Comparison of ENCODE assay signal across 8 cellular contexts in genomic region chr20:25623736-25624499, GRCh38. TPM values are rescaled to one million over a fixed set of nuclear protein-coding genes. Genes with fewer than 3 reads are reported as not detected.
DNase-seq lines count a peak whose midpoint lies in the region; ATAC-seq and TF ChIP-seq lines count a peak whose summit lies in the region.

A gene with protein sequence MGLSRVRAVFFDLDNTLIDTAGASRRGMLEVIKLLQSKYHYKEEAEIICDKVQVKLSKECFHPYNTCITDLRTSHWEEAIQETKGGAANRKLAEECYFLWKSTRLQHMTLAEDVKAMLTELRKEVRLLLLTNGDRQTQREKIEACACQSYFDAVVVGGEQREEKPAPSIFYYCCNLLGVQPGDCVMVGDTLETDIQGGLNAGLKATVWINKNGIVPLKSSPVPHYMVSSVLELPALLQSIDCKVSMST (minus strand): TSS chr20:25624014. CDS start chr20:25623948, 66 bp downstream.

- CTCF ChIA-PET in CD4-positive, alpha-beta memory T cell (lab: Charles Lee; ENCODE audit: partially characterized antibody), result no interaction called here

- H3K9me3 ChIP-seq in CD4-positive, alpha-beta memory T cell (ENCODE audit: control insufficient read depth in 1 of 2, low read length in 2 of 2), result no peaks in the 10 kb centered on the region

- H3K4me3 ChIP-seq in CD4-positive, alpha-beta memory T cell (ENCODE audit: low read length in 2 of 2), result peak within 1 kb of the TSS; percentile 56 to 73
- peak within 1 kb of the TSS; percentile 65 to 99 (median 92) for H3K4me3 ChIP-seq in dorsolateral prefrontal cortex
- peak within 1 kb of the TSS; percentile 60 for H3K4me3 ChIP-seq in lower leg skin (ENCODE audit: low read depth, poor library complexity, severe bottlenecking)

- H3K27ac Mint-ChIP-seq in CD4-positive, alpha-beta memory T cell, result peak within 1 kb of the TSS; percentile 78 to 97 (median 95)

- intact Hi-C loops in CD4-positive, alpha-beta memory T cell (cut with micrococcal nuclease), result loop anchor here (1.0 to 5.0 kb wide), 4 partner anchors 39 to 233 kb away; partner anchors contain the start of genes ABHD12, GINS1, NINL and ZNF337
- intact Hi-C loops in dorsolateral prefrontal cortex (cut with DNase I) (loop anchor here (2.0 to 10.0 kb wide), 3 partner anchors 73 to 369 kb away; partner anchors contain the start of genes GINS1 (in 2 of the 2) and ZNF337 (in 1 of the 2)), lower leg skin (cut with DNase I; ENCODE audit: low total_unique reads) (no loop called here)

- peak within 1 kb of the TSS; percentile 92 to 97 (median 96) for H3K4me3 Mint-ChIP-seq in CD4-positive, alpha-beta memory T cell

- H3K36me3 ChIP-seq in CD4-positive, alpha-beta memory T cell (ENCODE audit: insufficient read depth, low read length), result no peaks in the 10 kb centered on the region

- POLR2A ChIA-PET in CD4-positive, alpha-beta memory T cell (lab: Charles Lee; ENCODE audit: partially characterized antibody), result interaction anchor here (0.6 kb wide), 1 partner anchor 9 kb away, joined by 3 read pairs; no protein-coding TSS in a partner anchor

- peaks cover 0 to 5% of the 10 kb centered on the region in 2 donors for H3K36me3 Mint-ChIP-seq in CD4-positive, alpha-beta memory T cell

- peaks cover 14 to 25% (median 17%) of the 10 kb centered on the region in 4 donors for H3K4me1 Mint-ChIP-seq in CD4-positive, alpha-beta memory T cell

- peak; percentile 83 for ATAC-seq in GM19438 (IDR thresholded peaks at IDR 0.05; ENCODE audit: low read depth, unreplicated experiment)
- ATAC-seq in HG03571 (IDR thresholded peaks at IDR 0.05; ENCODE audit: unreplicated experiment), result peak; percentile 86

- peak within 1 kb of the TSS; percentile 50 for H3K27ac ChIP-seq in CD4-positive, alpha-beta memory T cell (ENCODE audit: low read depth, low read length)
- peak within 1 kb of the TSS; percentile 13 to 95 (median 85) for H3K27ac ChIP-seq in dorsolateral prefrontal cortex

- peaks cover 16% of the 10 kb centered on the region for H3K4me1 ChIP-seq in CD4-positive, alpha-beta memory T cell (ENCODE audit: insufficient read depth, low read length)

- H3K27me3 ChIP-seq in CD4-positive, alpha-beta memory T cell (ENCODE audit: insufficient read depth, low read length), result no peaks in the 10 kb centered on the region
- no peaks in the 10 kb centered on the region for H3K27me3 ChIP-seq in dorsolateral prefrontal cortex

- peaks cover 0 to 4% (median 0%) of the 10 kb centered on the region in 8 donors for H3K9me3 Mint-ChIP-seq in CD4-positive, alpha-beta memory T cell

- 0 to 1% methylated on average over 32 to 38 of the region's 81 CpGs for WGBS in lower leg skin, 2 donors

- DNase-seq in CD4-positive, alpha-beta memory T cell, result peak; percentile 79 to 84 (median 83)
- peak; percentile 96 for DNase-seq in NCI-H774 (lab: John Stamatoyannopoulos, UW)
- peak; percentile 89 to 94 for DNase-seq in activated CD4-positive, alpha-beta T cell treated with anti-CD3 and anti-CD28 coated beads, Interleukin-2, amount 50 U/mL, for 48 hours
- DNase-seq in dorsolateral prefrontal cortex, result peak; percentile 84 to 97 (median 92)
- peak; percentile 94 to 99 for DNase-seq in lower leg skin (ENCODE audit: low spot score in 2 of 2)
- DNase-seq in stimulated activated CD4-positive, alpha-beta T cell treated with anti-CD3 and anti-CD28 coated beads, Interleukin-4, amount 100 ng/mL, for 4 hours, result peak; percentile 79 to 87

- TF ChIP-seq POLR2A in lower leg skin (IDR thresholded peaks at IDR 0.05), result peak in 1 of 2 donors; percentile 11

- TF ChIP-seq CTCF in dorsolateral prefrontal cortex (IDR thresholded peaks at IDR 0.05 in 54 of 56, conservative IDR thresholded peaks at IDR 0.05 in 2 of 56; ENCODE audit: low read depth in 1 of 56, partially characterized antibody in 56 of 56) (peak in 45 of 56 donors; percentile 8 to 63 (median 35)), lower leg skin (IDR thresholded peaks at IDR 0.05) (peak in 1 of 3 donors; percentile 32)

- H3K27me3 Mint-ChIP-seq in CD4-positive, alpha-beta memory T cell, result no peaks in the 10 kb centered on the region

RNA-seq across cellular contexts. Expression of the gene that starts here (rescaled TPM):
- total RNA-seq in CD4-positive, alpha-beta memory T cell, result 1 to 10 TPM; 1.9 to 2.0 TPM
- polyA plus RNA-seq in CD4-positive, alpha-beta memory T cell, result 1 to 10 TPM; 1.6 TPM
- total RNA-seq in dorsolateral prefrontal cortex (1 to 10 TPM; 1.2 to 4.5 (median 2.9) TPM), lower leg skin (1 to 10 TPM; 3.2 to 4.3 (median 3.6) TPM)

Comparison
In these comparisons a context has a peak if more than half of its experiments do, and no peak if none do; other contexts are left out.
1. Peak in every context shown above with its lines: DNase-seq, ATAC-seq, H3K4me3 ChIP-seq and H3K27ac ChIP-seq.